In the genomic region with DNA sequence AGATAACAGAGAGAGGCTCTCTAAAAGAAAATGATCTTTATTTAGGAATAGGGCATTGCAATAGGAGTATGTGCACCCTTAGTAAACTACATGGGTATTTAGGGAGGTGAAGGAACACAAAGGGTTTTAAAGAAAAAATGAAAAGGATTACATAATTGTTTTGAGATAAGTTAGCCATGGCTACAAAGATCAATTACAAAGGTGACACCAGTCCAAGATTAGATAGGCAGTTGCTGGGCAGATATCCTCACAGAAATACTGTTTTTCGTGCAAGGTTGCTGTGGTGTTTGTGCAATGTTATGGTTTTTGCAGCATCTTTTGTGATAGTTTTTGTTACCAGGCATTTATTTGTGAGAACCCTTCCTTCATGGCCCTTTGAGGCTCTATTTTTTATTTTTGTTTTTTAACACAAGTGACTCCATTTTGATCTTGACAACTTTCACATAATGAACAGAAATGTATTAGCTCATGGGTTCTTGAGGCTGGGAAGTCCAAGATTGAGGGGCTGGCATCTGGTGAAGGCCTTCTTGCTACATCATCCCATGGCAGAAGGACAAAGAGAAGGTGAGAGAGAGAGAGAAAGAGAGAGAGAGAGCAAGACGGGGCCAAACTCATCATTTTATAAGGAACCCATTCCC, we compare ENCODE assay signal across 2 cellular contexts.
TF ChIP-seq lines count a peak whose summit lies in the region.

No MANE protein-coding gene starts in this region.

TF ChIP-seq in HepG2, 621 proteins besides CTCF, POLR2A, EP300 and RAD21:
- TF ChIP-seq NFIB (CRISPR knock-in tag; IDR thresholded peaks at IDR 0.05; ENCODE audit: borderline replicate concordance) (no peak), RFX5 (IDR thresholded peaks at IDR 0.05; ENCODE audit: low read depth, low read length) (peak; percentile 83; the same call in 1 of the 2 replicates), ZNF766 (CRISPR knock-in tag; IDR thresholded peaks at IDR 0.05; ENCODE audit: borderline replicate concordance) (no peak)

TF ChIP-seq in K562, 482 proteins besides CTCF, POLR2A, EP300 and RAD21 (continues in another document):
- TF ChIP-seq CEBPB (tag; IDR thresholded peaks at IDR 0.05): no peak
- no peak for TF ChIP-seq MYNN (IDR thresholded peaks at IDR 0.05)
- no peak for TF ChIP-seq MYNN (CRISPR knock-in tag; IDR thresholded peaks at IDR 0.05)
- TF ChIP-seq, protein P1, sequence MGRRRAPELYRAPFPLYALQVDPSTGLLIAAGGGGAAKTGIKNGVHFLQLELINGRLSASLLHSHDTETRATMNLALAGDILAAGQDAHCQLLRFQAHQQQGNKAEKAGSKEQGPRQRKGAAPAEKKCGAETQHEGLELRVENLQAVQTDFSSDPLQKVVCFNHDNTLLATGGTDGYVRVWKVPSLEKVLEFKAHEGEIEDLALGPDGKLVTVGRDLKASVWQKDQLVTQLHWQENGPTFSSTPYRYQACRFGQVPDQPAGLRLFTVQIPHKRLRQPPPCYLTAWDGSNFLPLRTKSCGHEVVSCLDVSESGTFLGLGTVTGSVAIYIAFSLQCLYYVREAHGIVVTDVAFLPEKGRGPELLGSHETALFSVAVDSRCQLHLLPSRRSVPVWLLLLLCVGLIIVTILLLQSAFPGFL (CRISPR knock-in tag; IDR thresholded peaks at IDR 0.05): no peak
- TF ChIP-seq, protein P2, sequence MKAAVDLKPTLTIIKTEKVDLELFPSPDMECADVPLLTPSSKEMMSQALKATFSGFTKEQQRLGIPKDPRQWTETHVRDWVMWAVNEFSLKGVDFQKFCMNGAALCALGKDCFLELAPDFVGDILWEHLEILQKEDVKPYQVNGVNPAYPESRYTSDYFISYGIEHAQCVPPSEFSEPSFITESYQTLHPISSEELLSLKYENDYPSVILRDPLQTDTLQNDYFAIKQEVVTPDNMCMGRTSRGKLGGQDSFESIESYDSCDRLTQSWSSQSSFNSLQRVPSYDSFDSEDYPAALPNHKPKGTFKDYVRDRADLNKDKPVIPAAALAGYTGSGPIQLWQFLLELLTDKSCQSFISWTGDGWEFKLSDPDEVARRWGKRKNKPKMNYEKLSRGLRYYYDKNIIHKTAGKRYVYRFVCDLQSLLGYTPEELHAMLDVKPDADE (conservative IDR thresholded peaks at IDR 0.05; ENCODE audit: control insufficient read depth, low read depth, low read length): no peak
- TF ChIP-seq TRIM24 (IDR thresholded peaks at IDR 0.05): no peak
- TF ChIP-seq CXXC5 (CRISPR knock-in tag; IDR thresholded peaks at IDR 0.05): peak; percentile 17; the same call in 1 of the 2 replicates
- TF ChIP-seq, protein P3, sequence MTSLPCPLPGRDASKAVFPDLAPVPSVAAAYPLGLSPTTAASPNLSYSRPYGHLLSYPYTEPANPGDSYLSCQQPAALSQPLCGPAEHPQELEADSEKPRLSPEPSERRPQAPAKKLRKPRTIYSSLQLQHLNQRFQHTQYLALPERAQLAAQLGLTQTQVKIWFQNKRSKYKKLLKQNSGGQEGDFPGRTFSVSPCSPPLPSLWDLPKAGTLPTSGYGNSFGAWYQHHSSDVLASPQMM (CRISPR knock-in tag; IDR thresholded peaks at IDR 0.05): no peak
- TF ChIP-seq L3MBTL2 (IDR thresholded peaks at IDR 0.05): no peak
- no peak for TF ChIP-seq ZKSCAN3 (CRISPR knock-in tag; IDR thresholded peaks at IDR 0.05)
- no peak for TF ChIP-seq CEBPG (CRISPR knock-in tag; IDR thresholded peaks at IDR 0.05)
- TF ChIP-seq CEBPG (tag; conservative IDR thresholded peaks at IDR 0.05 in 1 of 2, IDR thresholded peaks at IDR 0.05 in 1 of 2): no peak
- TF ChIP-seq, protein P4, sequence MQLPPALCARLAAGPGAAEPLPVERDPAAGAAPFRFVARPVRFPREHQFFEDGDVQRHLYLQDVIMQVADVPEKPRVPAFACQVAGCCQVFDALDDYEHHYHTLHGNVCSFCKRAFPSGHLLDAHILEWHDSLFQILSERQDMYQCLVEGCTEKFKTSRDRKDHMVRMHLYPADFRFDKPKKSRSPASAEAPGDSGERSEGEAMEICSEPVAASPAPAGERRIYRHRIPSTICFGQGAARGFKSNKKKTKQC (CRISPR knock-in tag; IDR thresholded peaks at IDR 0.05): no peak
- no peak for TF ChIP-seq ZNF212 (CRISPR knock-in tag; IDR thresholded peaks at IDR 0.05)
- no peak for TF ChIP-seq NR3C1 (CRISPR knock-in tag; IDR thresholded peaks at IDR 0.05)
- TF ChIP-seq ASH1L (IDR thresholded peaks at IDR 0.05; ENCODE audit: borderline replicate concordance, low read depth, partially characterized antibody): no peak
- TF ChIP-seq, protein P5, sequence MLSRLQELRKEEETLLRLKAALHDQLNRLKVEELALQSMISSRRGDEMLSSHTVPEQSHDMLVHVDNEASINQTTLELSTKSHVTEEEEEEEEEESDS (CRISPR knock-in tag; IDR thresholded peaks at IDR 0.05): no peak
- TF ChIP-seq EWSR1 (IDR thresholded peaks at IDR 0.05; ENCODE audit: borderline replicate concordance, low read depth, partially characterized antibody): no peak
- no peak for TF ChIP-seq ILK (tag; IDR thresholded peaks at IDR 0.05; ENCODE audit: borderline replicate concordance, low read depth)
- no peak for TF ChIP-seq ZNF347 (CRISPR knock-in tag; IDR thresholded peaks at IDR 0.05; ENCODE audit: low read depth)
- TF ChIP-seq, protein P6, sequence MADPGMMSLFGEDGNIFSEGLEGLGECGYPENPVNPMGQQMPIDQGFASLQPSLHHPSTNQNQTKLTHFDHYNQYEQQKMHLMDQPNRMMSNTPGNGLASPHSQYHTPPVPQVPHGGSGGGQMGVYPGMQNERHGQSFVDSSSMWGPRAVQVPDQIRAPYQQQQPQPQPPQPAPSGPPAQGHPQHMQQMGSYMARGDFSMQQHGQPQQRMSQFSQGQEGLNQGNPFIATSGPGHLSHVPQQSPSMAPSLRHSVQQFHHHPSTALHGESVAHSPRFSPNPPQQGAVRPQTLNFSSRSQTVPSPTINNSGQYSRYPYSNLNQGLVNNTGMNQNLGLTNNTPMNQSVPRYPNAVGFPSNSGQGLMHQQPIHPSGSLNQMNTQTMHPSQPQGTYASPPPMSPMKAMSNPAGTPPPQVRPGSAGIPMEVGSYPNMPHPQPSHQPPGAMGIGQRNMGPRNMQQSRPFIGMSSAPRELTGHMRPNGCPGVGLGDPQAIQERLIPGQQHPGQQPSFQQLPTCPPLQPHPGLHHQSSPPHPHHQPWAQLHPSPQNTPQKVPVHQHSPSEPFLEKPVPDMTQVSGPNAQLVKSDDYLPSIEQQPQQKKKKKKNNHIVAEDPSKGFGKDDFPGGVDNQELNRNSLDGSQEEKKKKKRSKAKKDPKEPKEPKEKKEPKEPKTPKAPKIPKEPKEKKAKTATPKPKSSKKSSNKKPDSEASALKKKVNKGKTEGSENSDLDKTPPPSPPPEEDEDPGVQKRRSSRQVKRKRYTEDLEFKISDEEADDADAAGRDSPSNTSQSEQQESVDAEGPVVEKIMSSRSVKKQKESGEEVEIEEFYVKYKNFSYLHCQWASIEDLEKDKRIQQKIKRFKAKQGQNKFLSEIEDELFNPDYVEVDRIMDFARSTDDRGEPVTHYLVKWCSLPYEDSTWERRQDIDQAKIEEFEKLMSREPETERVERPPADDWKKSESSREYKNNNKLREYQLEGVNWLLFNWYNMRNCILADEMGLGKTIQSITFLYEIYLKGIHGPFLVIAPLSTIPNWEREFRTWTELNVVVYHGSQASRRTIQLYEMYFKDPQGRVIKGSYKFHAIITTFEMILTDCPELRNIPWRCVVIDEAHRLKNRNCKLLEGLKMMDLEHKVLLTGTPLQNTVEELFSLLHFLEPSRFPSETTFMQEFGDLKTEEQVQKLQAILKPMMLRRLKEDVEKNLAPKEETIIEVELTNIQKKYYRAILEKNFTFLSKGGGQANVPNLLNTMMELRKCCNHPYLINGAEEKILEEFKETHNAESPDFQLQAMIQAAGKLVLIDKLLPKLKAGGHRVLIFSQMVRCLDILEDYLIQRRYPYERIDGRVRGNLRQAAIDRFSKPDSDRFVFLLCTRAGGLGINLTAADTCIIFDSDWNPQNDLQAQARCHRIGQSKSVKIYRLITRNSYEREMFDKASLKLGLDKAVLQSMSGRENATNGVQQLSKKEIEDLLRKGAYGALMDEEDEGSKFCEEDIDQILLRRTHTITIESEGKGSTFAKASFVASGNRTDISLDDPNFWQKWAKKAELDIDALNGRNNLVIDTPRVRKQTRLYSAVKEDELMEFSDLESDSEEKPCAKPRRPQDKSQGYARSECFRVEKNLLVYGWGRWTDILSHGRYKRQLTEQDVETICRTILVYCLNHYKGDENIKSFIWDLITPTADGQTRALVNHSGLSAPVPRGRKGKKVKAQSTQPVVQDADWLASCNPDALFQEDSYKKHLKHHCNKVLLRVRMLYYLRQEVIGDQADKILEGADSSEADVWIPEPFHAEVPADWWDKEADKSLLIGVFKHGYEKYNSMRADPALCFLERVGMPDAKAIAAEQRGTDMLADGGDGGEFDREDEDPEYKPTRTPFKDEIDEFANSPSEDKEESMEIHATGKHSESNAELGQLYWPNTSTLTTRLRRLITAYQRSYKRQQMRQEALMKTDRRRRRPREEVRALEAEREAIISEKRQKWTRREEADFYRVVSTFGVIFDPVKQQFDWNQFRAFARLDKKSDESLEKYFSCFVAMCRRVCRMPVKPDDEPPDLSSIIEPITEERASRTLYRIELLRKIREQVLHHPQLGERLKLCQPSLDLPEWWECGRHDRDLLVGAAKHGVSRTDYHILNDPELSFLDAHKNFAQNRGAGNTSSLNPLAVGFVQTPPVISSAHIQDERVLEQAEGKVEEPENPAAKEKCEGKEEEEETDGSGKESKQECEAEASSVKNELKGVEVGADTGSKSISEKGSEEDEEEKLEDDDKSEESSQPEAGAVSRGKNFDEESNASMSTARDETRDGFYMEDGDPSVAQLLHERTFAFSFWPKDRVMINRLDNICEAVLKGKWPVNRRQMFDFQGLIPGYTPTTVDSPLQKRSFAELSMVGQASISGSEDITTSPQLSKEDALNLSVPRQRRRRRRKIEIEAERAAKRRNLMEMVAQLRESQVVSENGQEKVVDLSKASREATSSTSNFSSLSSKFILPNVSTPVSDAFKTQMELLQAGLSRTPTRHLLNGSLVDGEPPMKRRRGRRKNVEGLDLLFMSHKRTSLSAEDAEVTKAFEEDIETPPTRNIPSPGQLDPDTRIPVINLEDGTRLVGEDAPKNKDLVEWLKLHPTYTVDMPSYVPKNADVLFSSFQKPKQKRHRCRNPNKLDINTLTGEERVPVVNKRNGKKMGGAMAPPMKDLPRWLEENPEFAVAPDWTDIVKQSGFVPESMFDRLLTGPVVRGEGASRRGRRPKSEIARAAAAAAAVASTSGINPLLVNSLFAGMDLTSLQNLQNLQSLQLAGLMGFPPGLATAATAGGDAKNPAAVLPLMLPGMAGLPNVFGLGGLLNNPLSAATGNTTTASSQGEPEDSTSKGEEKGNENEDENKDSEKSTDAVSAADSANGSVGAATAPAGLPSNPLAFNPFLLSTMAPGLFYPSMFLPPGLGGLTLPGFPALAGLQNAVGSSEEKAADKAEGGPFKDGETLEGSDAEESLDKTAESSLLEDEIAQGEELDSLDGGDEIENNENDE (IDR thresholded peaks at IDR 0.05; ENCODE audit: low read depth, low read length): no peak
- TF ChIP-seq ZNF263 (CRISPR knock-in tag; IDR thresholded peaks at IDR 0.05; ENCODE audit: borderline replicate concordance): no peak
- peak; percentile 63; the same call in 1 of the 2 replicates for TF ChIP-seq HDAC8 (tag; IDR thresholded peaks at IDR 0.05)
- TF ChIP-seq ILF3 (IDR thresholded peaks at IDR 0.05; ENCODE audit: borderline replicate concordance): no peak
- TF ChIP-seq, protein P7, sequence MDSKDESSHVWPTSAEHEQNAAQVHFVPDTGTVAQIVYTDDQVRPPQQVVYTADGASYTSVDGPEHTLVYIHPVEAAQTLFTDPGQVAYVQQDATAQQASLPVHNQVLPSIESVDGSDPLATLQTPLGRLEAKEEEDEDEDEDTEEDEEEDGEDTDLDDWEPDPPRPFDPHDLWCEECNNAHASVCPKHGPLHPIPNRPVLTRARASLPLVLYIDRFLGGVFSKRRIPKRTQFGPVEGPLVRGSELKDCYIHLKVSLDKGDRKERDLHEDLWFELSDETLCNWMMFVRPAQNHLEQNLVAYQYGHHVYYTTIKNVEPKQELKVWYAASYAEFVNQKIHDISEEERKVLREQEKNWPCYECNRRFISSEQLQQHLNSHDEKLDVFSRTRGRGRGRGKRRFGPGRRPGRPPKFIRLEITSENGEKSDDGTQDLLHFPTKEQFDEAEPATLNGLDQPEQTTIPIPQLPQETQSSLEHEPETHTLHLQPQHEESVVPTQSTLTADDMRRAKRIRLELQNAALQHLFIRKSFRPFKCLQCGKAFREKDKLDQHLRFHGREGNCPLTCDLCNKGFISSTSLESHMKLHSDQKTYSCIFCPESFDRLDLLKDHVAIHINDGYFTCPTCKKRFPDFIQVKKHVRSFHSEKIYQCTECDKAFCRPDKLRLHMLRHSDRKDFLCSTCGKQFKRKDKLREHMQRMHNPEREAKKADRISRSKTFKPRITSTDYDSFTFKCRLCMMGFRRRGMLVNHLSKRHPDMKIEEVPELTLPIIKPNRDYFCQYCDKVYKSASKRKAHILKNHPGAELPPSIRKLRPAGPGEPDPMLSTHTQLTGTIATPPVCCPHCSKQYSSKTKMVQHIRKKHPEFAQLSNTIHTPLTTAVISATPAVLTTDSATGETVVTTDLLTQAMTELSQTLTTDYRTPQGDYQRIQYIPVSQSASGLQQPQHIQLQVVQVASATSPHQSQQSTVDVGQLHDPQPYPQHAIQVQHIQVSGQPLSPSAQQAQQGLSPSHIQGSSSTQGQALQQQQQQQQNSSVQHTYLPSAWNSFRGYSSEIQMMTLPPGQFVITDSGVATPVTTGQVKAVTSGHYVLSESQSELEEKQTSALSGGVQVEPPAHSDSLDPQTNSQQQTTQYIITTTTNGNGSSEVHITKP (IDR thresholded peaks at IDR 0.05; ENCODE audit: partially characterized antibody): no peak
- no peak for TF ChIP-seq MIER1 (IDR thresholded peaks at IDR 0.05; ENCODE audit: low read depth)
- TF ChIP-seq, protein P8, sequence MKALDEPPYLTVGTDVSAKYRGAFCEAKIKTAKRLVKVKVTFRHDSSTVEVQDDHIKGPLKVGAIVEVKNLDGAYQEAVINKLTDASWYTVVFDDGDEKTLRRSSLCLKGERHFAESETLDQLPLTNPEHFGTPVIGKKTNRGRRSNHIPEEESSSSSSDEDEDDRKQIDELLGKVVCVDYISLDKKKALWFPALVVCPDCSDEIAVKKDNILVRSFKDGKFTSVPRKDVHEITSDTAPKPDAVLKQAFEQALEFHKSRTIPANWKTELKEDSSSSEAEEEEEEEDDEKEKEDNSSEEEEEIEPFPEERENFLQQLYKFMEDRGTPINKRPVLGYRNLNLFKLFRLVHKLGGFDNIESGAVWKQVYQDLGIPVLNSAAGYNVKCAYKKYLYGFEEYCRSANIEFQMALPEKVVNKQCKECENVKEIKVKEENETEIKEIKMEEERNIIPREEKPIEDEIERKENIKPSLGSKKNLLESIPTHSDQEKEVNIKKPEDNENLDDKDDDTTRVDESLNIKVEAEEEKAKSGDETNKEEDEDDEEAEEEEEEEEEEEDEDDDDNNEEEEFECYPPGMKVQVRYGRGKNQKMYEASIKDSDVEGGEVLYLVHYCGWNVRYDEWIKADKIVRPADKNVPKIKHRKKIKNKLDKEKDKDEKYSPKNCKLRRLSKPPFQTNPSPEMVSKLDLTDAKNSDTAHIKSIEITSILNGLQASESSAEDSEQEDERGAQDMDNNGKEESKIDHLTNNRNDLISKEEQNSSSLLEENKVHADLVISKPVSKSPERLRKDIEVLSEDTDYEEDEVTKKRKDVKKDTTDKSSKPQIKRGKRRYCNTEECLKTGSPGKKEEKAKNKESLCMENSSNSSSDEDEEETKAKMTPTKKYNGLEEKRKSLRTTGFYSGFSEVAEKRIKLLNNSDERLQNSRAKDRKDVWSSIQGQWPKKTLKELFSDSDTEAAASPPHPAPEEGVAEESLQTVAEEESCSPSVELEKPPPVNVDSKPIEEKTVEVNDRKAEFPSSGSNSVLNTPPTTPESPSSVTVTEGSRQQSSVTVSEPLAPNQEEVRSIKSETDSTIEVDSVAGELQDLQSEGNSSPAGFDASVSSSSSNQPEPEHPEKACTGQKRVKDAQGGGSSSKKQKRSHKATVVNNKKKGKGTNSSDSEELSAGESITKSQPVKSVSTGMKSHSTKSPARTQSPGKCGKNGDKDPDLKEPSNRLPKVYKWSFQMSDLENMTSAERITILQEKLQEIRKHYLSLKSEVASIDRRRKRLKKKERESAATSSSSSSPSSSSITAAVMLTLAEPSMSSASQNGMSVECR (CRISPR knock-in tag; IDR thresholded peaks at IDR 0.05): no peak
- TF ChIP-seq ZNF444 (CRISPR knock-in tag; IDR thresholded peaks at IDR 0.05): no peak
- no peak for TF ChIP-seq SIN3B (IDR thresholded peaks at IDR 0.05; ENCODE audit: low read depth)
- TF ChIP-seq CHD4 (IDR thresholded peaks at IDR 0.05; ENCODE audit: insufficient read depth, insufficient replicate concordance, low read depth, low read length, poor library complexity, severe bottlenecking): no peak
